In genomic region chr3:59856921-59857320, GRCh38 we compare ENCODE assay signal across 23 cellular contexts.
"Had no signal": no experiment of that assay in that cellular context is flagged by ENCODE, and none has a peak within 500 bp of the region (broad histone marks: within the 10 kb centered on the region; RNA-seq: fewer than 3 reads in every experiment).

No MANE protein-coding gene starts in this region.

- H3K9me3 Mint-ChIP-seq: activated naive CD4-positive, alpha-beta T cell treated with anti-CD3 and anti-CD28 coated beads, Interleukin-2, amount 50 U/mL, for 24 hours; immature natural killer cell had no signal

- H3K27ac Mint-ChIP-seq: immature natural killer cell; naive B cell; T-helper 1 cell treated with Interleukin-12 subunit alpha and Interleukin-12 subunit beta and Interleukin-4 antibody, amounts not matched to agents 30 μg/mL and 1 μg/mL, for 36 hours had no signal

- H3K4me3 ChIP-seq: adrenal gland, esophagus squamous epithelium, mucosa of descending colon, psoas muscle, skin epidermis, testis, upper lobe of right lung had no signal

- H3K9me3 ChIP-seq: adrenal gland, esophagus squamous epithelium, heart right ventricle, mucosa of descending colon, psoas muscle, testis, upper lobe of right lung had no signal

- H3K4me3 Mint-ChIP-seq: T-helper 1 cell treated with Interleukin-12 subunit alpha and Interleukin-12 subunit beta and Interleukin-4 antibody, amounts not matched to agents 30 μg/mL and 1 μg/mL, for 36 hours had no signal

- H3K36me3 ChIP-seq: adrenal gland, esophagus squamous epithelium, heart right ventricle, upper lobe of right lung had no signal

- H3K36me3 Mint-ChIP-seq: immature natural killer cell, naive B cell had no signal

- H3K27me3 ChIP-seq: adrenal gland, esophagus squamous epithelium, heart right ventricle, testis, upper lobe of right lung had no signal

- H3K27ac ChIP-seq: adrenal gland, esophagus squamous epithelium, heart right ventricle, psoas muscle, skin epidermis, testis, upper lobe of right lung, VCaP had no signal

- H3K4me1 ChIP-seq: adrenal gland, esophagus squamous epithelium, psoas muscle, testis had no signal

- DNase-seq: activated CD4-positive, alpha-beta T cell treated with anti-CD3 and anti-CD28 coated beads for 1 hour; activated CD4-positive, alpha-beta T cell treated with anti-CD3 and anti-CD28 coated beads, Interleukin-2, amount 50 U/mL, for 4 hours; activated gamma-delta T cell; activated T-cell treated with anti-CD3 and anti-CD28 coated beads, Interleukin-2, amount 50 U/mL, for 72 hours; adrenal gland; dermis blood vessel endothelial cell; effector memory CD4-positive, alpha-beta T cell; esophagus squamous epithelium; heart right ventricle; immature natural killer cell; left ventricle myocardium superior; mucosa of descending colon; naive B cell; psoas muscle; right cardiac atrium; stimulated activated CD4-positive, alpha-beta T cell treated with anti-CD3 and anti-CD28 coated beads, Interleukin-15, amount 100 ng/mL, for 24 hours; stimulated activated CD4-positive, alpha-beta T cell treated with anti-CD3 and anti-CD28 coated beads, Interleukin-2, amount 100 ng/mL, for 48 hours; testis; upper lobe of right lung had no signal

- H3K27me3 Mint-ChIP-seq: activated naive CD4-positive, alpha-beta T cell treated with anti-CD3 and anti-CD28 coated beads, Interleukin-2, amount 50 U/mL, for 24 hours; naive B cell had no signal
